Comparison of ENCODE assay signal across 8 cellular contexts in genomic region chr22:25404556-25404922, GRCh38.
DNase-seq lines count a peak whose midpoint lies in the region; ATAC-seq, FAIRE-seq and TF ChIP-seq lines count a peak whose summit lies in the region.

No MANE protein-coding gene starts in this region.

- DNase-seq in ELR (ENCODE audit: low read depth) (peak; percentile 24), HT-29 (ENCODE audit: low spot score) (peak; percentile 20), GM12878 (ENCODE audit: low read depth, low spot score) (no peak), left lung (peak in 1 of 2 donors; percentile 90), NCI-H128 (lab: John Stamatoyannopoulos, UW; ENCODE audit: unreplicated experiment) (no peak), KG1 (lab: John Stamatoyannopoulos, UW) (no peak), NCI-H1436 (lab: John Stamatoyannopoulos, UW) (no peak)

- TF ChIP-seq CTCF in GM12878 (IDR thresholded peaks at IDR 0.05 in 2 of 3, conservative IDR thresholded peaks at IDR 0.05 in 1 of 3; ENCODE audit: control insufficient read depth in 2 of 3, extremely low read depth in 1 of 3, insufficient read depth in 1 of 3, low read depth in 3 of 3, low read length in 3 of 3) (0 out of 6 replicates have a peak, but pooled peaks of 1 of the 3 experiments have one; percentile 5), left lung (IDR thresholded peaks at IDR 0.05) (no peak)

- in situ Hi-C loops in GM12878 (cut with MboI), result no loop called here

- no peak for TF ChIP-seq RAD21 in GM12878 (IDR thresholded peaks at IDR 0.05; ENCODE audit: insufficient read depth, low read depth, low read length)

- RAD21 ChIA-PET in GM12878 (lab: Charles Lee; ENCODE audit: unreplicated experiment), result no interaction called here

- SMC1A ChIA-PET in GM12878 (lab: Charles Lee; ENCODE audit: uncharacterized antibody, unreplicated experiment), result interaction anchor here (1.2 kb wide), 1 partner anchor 43 kb away, joined by 6 read pairs; no protein-coding TSS in a partner anchor

- H3K4me1 ChIP-seq in GM12878 (ENCODE audit: control insufficient read depth, insufficient read depth, low read length) (peaks cover 36% of the 10 kb centered on the region), left lung (peaks cover 23 to 62% of the 10 kb centered on the region in 2 donors), thymus (ENCODE audit: control insufficient read depth, insufficient read depth, low read length) (peaks cover 23% of the 10 kb centered on the region)

- CTCF ChIA-PET in GM12878 (lab: Yijun Ruan, JAX), result interaction anchor here (1.0 to 2.3 kb wide), 3 partner anchors 10 to 91 kb away, joined by 3 to 5 read pairs (median 4); no protein-coding TSS in a partner anchor

- H3K27ac ChIP-seq in GM12878 (ENCODE audit: control insufficient read depth, insufficient read depth) (peak overlapping the region; percentile 75), left lung (peak overlapping the region in 1 of 2 donors; percentile 87), thymus (ENCODE audit: low read depth) (peak overlapping the region; percentile 60)

- H3K4me3 ChIP-seq in GM12878, result peak overlapping the region; percentile 87
- peak overlapping the region; percentile 48 to 78 for H3K4me3 ChIP-seq in left lung
- H3K4me3 ChIP-seq in thymus (ENCODE audit: low read length), result peak overlapping the region; percentile 92

- intact Hi-C loops in GM12878 (cut with micrococcal nuclease; ENCODE audit: unreplicated experiment), result loop anchor here (5.0 kb wide), 1 partner anchor 43 kb away; no protein-coding TSS in a partner anchor
- intact Hi-C loops in left lung (cut with DNase I), result no loop called here

- no peak overlapping the region for H2AFZ ChIP-seq in GM12878 (ENCODE audit: control insufficient read depth, low read depth, low read length)

- BruUV-seq in GM12878 (replicated peaks; lab: Mats Ljungman, UMichigan), result no TSS peak

- FAIRE-seq in GM12878 (lab: Jason Lieb, UNC), result no peak

- peaks cover 54% of the 10 kb centered on the region for H3K79me2 ChIP-seq in GM12878 (ENCODE audit: control insufficient read depth, insufficient read depth, low read length)

- H3K9ac ChIP-seq in GM12878 (ENCODE audit: control insufficient read depth, insufficient read depth, low read length), result peak overlapping the region; percentile 74

- no peaks in the 10 kb centered on the region for H4K20me1 ChIP-seq in GM12878 (ENCODE audit: control insufficient read depth, insufficient read depth)

- peak overlapping the region; percentile 97 for H3K4me2 ChIP-seq in GM12878 (ENCODE audit: control insufficient read depth, insufficient read depth)

- H3K9me3 ChIP-seq in GM12878 (replicated peaks; ENCODE audit: control insufficient read depth, insufficient read depth, low read length) (no peaks in the 10 kb centered on the region), left lung (no peaks in the 10 kb centered on the region), thymus (ENCODE audit: control insufficient read depth) (no peaks in the 10 kb centered on the region)

- POLR2A ChIA-PET in GM12878 (lab: Charles Lee), result interaction anchor here (0.9 kb wide), 1 partner anchor 165 kb away, joined by 3 read pairs; no protein-coding TSS in a partner anchor

- no peak for TF ChIP-seq POLR2A in GM12878 (IDR thresholded peaks at IDR 0.05; ENCODE audit: low read depth, low read length)

- peak; percentile 10 for ATAC-seq in GM12878
- no peak for ATAC-seq in left lung

- 0% methylated on average over 19 of the region's 35 CpGs for WGBS in GM12878 (ENCODE audit: insufficient coverage, insufficient replicate concordance, low lambda C conversion rate, missing lambda C conversion rate)
- WGBS in thymus, result under 1% methylated on average over 33 of the region's 35 CpGs

- TF ChIP-seq EP300 in GM12878 (IDR thresholded peaks at IDR 0.05; ENCODE audit: borderline replicate concordance in 1 of 2, control insufficient read depth in 1 of 2, low read depth in 2 of 2, low read length in 2 of 2), result no peak

- no peaks in the 10 kb centered on the region for H3K27me3 ChIP-seq in GM12878 (replicated peaks in 1 of 2; ENCODE audit: control insufficient read depth in 2 of 2, insufficient read depth in 2 of 2, low read length in 1 of 2)
- H3K27me3 ChIP-seq in left lung, result no peaks in the 10 kb centered on the region
- H3K27me3 ChIP-seq in thymus (ENCODE audit: control insufficient read depth, insufficient read depth), result no peaks in the 10 kb centered on the region

- no peaks in the 10 kb centered on the region for H3K36me3 ChIP-seq in GM12878 (ENCODE audit: control insufficient read depth in 2 of 2, insufficient read depth in 2 of 2, low read length in 1 of 2)
- no peaks in the 10 kb centered on the region for H3K36me3 ChIP-seq in left lung
- no peaks in the 10 kb centered on the region for H3K36me3 ChIP-seq in thymus (ENCODE audit: control insufficient read depth, insufficient read depth)

TF ChIP-seq in GM12878, 131 proteins besides CTCF, POLR2A, EP300 and RAD21:
- TF ChIP-seq NBN (IDR thresholded peaks at IDR 0.05) (no peak), TCF3 (IDR thresholded peaks at IDR 0.05; ENCODE audit: borderline replicate concordance, insufficient read depth, low read depth, low read length) (0 out of 2 replicates have a peak, but pooled peaks have one; percentile 34)
TF ChIP-seq in GM12878: peak in this region for 1.

Comparison
In these comparisons a context has a peak if more than half of its experiments do, and no peak if none do; other contexts are left out.
1. DNase-seq: peak in ELR (single experiment) and HT-29 (single experiment); none in GM12878 (single experiment), NCI-H128 (single experiment), KG1 (single experiment) and NCI-H1436 (single experiment).
2. Peak in every context shown above with its lines, with median percentiles within 50 percentile points of each other: H3K4me3 ChIP-seq.